1 cellular context compared by ENCODE assay signal in genomic region chr2:112542123-112542973, GRCh38.
TF ChIP-seq lines count a peak whose summit lies in the region.

Gene POLR1B, plus strand, starts transcription at chr2:112542465. Its CDS starts 30 bp downstream, at chr2:112542495.

TF ChIP-seq in K562, 482 proteins besides CTCF, POLR2A, EP300 and RAD21 (continued from another document and continues in another):
- TF ChIP-seq MLLT1 (IDR thresholded peaks at IDR 0.05) (peak in 1 of 2 experiments; percentile 26; a peak in 1 of 4 replicates), SETDB1 (IDR thresholded peaks at IDR 0.05; ENCODE audit: low read length) (no peak), KAT2B (IDR thresholded peaks at IDR 0.05; ENCODE audit: low read depth, low read length) (no peak), ZSCAN32 (CRISPR knock-in tag; IDR thresholded peaks at IDR 0.05) (no peak), ZBTB9 (CRISPR knock-in tag; IDR thresholded peaks at IDR 0.05) (0 out of 2 replicates have a peak, but pooled peaks have one; percentile 38), TFAM (CRISPR knock-in tag; conservative IDR thresholded peaks at IDR 0.05) (no peak), CXXC5 (CRISPR knock-in tag; IDR thresholded peaks at IDR 0.05) (peak; percentile 84), STAT5B (CRISPR knock-in tag; IDR thresholded peaks at IDR 0.05) (no peak), ZNF174 (CRISPR knock-in tag; IDR thresholded peaks at IDR 0.05) (no peak), ZNF398 (CRISPR knock-in tag; IDR thresholded peaks at IDR 0.05) (no peak), MEF2D (tag; conservative IDR thresholded peaks at IDR 0.05; ENCODE audit: low read depth) (no peak), CBFA2T2 (conservative IDR thresholded peaks at IDR 0.05) (peak; percentile 51), BRCA1 (IDR thresholded peaks at IDR 0.05) (no peak), BRCA1 (CRISPR knock-in tag; IDR thresholded peaks at IDR 0.05) (no peak), ZNF583 (CRISPR knock-in tag; IDR thresholded peaks at IDR 0.05) (0 out of 2 replicates have a peak, but pooled peaks have one; percentile 63), ELK3 (CRISPR knock-in tag; IDR thresholded peaks at IDR 0.05) (no peak), RB1 (IDR thresholded peaks at IDR 0.05; ENCODE audit: low read depth) (peak; percentile 70; the same call in 1 of the 2 replicates), ETV5 (CRISPR knock-in tag; IDR thresholded peaks at IDR 0.05; ENCODE audit: low read depth) (peak; percentile 75), EP400 (IDR thresholded peaks at IDR 0.05) (peak; percentile 99), ZNF3 (CRISPR knock-in tag; IDR thresholded peaks at IDR 0.05) (no peak), CBX3 (IDR thresholded peaks at IDR 0.05; ENCODE audit: borderline replicate concordance in 1 of 2, low read length in 2 of 2) (no peak; a peak in 1 of 3 replicates), ZNF217 (CRISPR knock-in tag; IDR thresholded peaks at IDR 0.05) (no peak), ZNF75A (CRISPR knock-in tag; IDR thresholded peaks at IDR 0.05) (no peak), FOSL1 (tag; conservative IDR thresholded peaks at IDR 0.05) (no peak), ZNF431 (CRISPR knock-in tag; IDR thresholded peaks at IDR 0.05) (peak; percentile 79; the same call in 1 of the 2 replicates), ZNF586 (CRISPR knock-in tag; conservative IDR thresholded peaks at IDR 0.05) (no peak), TAL1 (IDR thresholded peaks at IDR 0.05) (no peak), ARID2 (IDR thresholded peaks at IDR 0.05) (peak; percentile 88; the same call in 1 of the 2 replicates), ZSCAN29 (IDR thresholded peaks at IDR 0.05) (no peak), KLF1 (tag; IDR thresholded peaks at IDR 0.05) (peak; percentile 87), ZNF668 (CRISPR knock-in tag; IDR thresholded peaks at IDR 0.05) (no peak), ZNF395 (CRISPR knock-in tag; IDR thresholded peaks at IDR 0.05) (peak; percentile 77; the same call in 1 of the 2 replicates), JUNB (CRISPR knock-in tag; conservative IDR thresholded peaks at IDR 0.05) (no peak), CTCFL (IDR thresholded peaks at IDR 0.05; ENCODE audit: borderline replicate concordance, insufficient read depth, low read depth, low read length, poor library complexity, severe bottlenecking) (peak; percentile 36), ZZZ3 (IDR thresholded peaks at IDR 0.05) (no peak), FUS (optimal IDR thresholded peaks at IDR 0.05; ENCODE audit: low read depth, low read length) (no peak), CBX5 (IDR thresholded peaks at IDR 0.05; ENCODE audit: borderline replicate concordance, low read depth) (no peak), ZMIZ1 (IDR thresholded peaks at IDR 0.05; ENCODE audit: low read depth in 2 of 2, low read length in 2 of 2) (no peak), SNAPC5 (CRISPR knock-in tag; IDR thresholded peaks at IDR 0.05) (no peak), ZNF551 (CRISPR knock-in tag; IDR thresholded peaks at IDR 0.05) (no peak), ZNF354B (CRISPR knock-in tag; IDR thresholded peaks at IDR 0.05) (no peak), E2F5 (CRISPR knock-in tag; IDR thresholded peaks at IDR 0.05) (0 out of 2 replicates have a peak, but pooled peaks have one; percentile 74), KLF16 (IDR thresholded peaks at IDR 0.05) (no peak), ETS1 (conservative IDR thresholded peaks at IDR 0.05; ENCODE audit: control insufficient read depth, low read depth, low read length) (peak; percentile 98), ZNF57 (CRISPR knock-in tag; IDR thresholded peaks at IDR 0.05) (no peak; the same call in 1 of the 2 replicates), ZNF644 (tag; IDR thresholded peaks at IDR 0.05; ENCODE audit: low read depth) (peak; percentile 73; the same call in 1 of the 2 replicates), SOX6 (IDR thresholded peaks at IDR 0.05) (no peak), HDAC6 (IDR thresholded peaks at IDR 0.05; ENCODE audit: low read depth, low read length) (no peak), USF1 (CRISPR knock-in tag; IDR thresholded peaks at IDR 0.05) (peak; percentile 95), CCAR2 (IDR thresholded peaks at IDR 0.05; ENCODE audit: low read depth, low read length) (no peak), HSF4 (CRISPR knock-in tag; IDR thresholded peaks at IDR 0.05; ENCODE audit: borderline replicate concordance) (no peak)
